ENCODE assay signal across 2 cellular contexts in the genomic region with DNA sequence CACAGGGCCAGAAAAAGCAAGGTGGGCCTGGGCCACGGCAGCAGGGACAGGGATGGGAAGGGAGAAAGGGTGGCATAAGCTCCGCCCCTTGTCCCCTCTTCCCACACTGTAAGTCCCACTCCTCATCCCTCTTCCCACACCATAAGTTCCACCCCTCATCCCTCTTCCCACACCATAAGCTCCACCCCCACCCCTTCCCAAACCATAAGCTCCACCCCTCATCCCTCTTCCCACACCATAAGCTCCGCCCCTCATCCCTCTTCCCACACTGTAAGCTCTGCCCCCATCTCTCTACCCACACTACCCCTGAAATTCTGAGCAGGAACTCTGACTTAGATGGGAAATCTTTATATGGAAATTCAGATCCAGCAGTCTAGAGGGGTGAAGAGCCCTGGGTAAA.
TF ChIP-seq lines count a peak whose summit lies in the region.

No MANE protein-coding gene starts in this region.

TF ChIP-seq in HEK293, 187 proteins besides CTCF, POLR2A, EP300 and RAD21:
- TF ChIP-seq EGR2 (tag by site-specific recombination; IDR thresholded peaks at IDR 0.05; ENCODE audit: low read depth) (peak; percentile 99), ZBTB7A (tag by site-specific recombination; IDR thresholded peaks at IDR 0.05; ENCODE audit: low read depth) (no peak), ZNF16 (tag by site-specific recombination; IDR thresholded peaks at IDR 0.05; ENCODE audit: low read depth) (no peak), ZFHX2 (tag by site-specific recombination; conservative IDR thresholded peaks at IDR 0.05) (peak; percentile 99), SP2 (tag by site-specific recombination; IDR thresholded peaks at IDR 0.05) (peak; percentile 26; the same call in 1 of the 2 replicates)

TF ChIP-seq in H1, 55 proteins besides CTCF, POLR2A, EP300 and RAD21:
- TF ChIP-seq RNF2 (IDR thresholded peaks at IDR 0.05; ENCODE audit: borderline replicate concordance, low read depth, low read length, missing control alignments, poor library complexity, severe bottlenecking) (no peak), SP2 (IDR thresholded peaks at IDR 0.05; ENCODE audit: low read length) (no peak), RBBP5 (IDR thresholded peaks at IDR 0.05; ENCODE audit: borderline replicate concordance, low read depth, low read length) (no peak), MAX (IDR thresholded peaks at IDR 0.05) (no peak), SAP30 (IDR thresholded peaks at IDR 0.05; ENCODE audit: insufficient read depth, insufficient replicate concordance, low read length) (no peak), EZH2 (IDR thresholded peaks at IDR 0.05; ENCODE audit: low read depth, low read length, severe bottlenecking) (no peak), MAFK (IDR thresholded peaks at IDR 0.05; ENCODE audit: low read depth, low read length) (no peak), YY1 (IDR thresholded peaks at IDR 0.05; ENCODE audit: low read depth, low read length) (no peak)
- TF ChIP-seq, protein P1, sequence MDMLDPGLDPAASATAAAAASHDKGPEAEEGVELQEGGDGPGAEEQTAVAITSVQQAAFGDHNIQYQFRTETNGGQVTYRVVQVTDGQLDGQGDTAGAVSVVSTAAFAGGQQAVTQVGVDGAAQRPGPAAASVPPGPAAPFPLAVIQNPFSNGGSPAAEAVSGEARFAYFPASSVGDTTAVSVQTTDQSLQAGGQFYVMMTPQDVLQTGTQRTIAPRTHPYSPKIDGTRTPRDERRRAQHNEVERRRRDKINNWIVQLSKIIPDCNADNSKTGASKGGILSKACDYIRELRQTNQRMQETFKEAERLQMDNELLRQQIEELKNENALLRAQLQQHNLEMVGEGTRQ (IDR thresholded peaks at IDR 0.05; ENCODE audit: low read length), result no peak
